ENCODE assay signal across 8 cellular contexts in the genomic region with DNA sequence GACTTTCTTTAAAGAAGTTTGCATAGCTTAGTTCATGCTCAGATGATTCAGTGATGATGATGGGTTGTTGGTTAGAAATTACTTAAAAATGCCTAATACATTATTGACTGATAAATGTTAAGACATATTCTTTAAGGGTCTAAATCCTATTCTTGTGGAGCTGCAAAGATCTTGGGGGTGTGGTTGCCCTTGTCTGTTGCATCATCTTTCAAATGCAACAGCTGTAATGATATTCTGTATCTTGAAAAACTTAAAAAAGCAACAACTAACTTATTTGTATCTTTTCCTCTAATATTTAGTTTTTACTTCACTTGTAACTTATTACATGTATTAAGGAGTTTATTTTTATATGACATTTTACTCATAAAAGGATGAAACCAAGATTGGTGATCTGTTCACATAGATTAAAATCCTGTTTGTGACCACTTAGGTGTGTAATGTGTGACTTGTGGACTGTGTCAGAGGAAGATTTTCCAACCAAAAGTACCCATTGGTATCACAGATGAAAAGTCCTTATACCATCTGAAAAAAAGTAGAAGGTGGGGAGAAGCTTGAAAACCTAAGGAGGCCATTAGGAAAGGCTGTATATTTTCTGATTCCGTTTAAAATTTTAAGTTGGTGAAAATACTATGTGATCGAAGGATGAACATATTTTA.
"Had no signal": no experiment of that assay in that cellular context is flagged by ENCODE, and none has a peak within 500 bp of the region (broad histone marks: within the 10 kb centered on the region; RNA-seq: fewer than 3 reads in every experiment).

No MANE protein-coding gene starts in this region.

- H3K36me3 ChIP-seq: right atrium auricular region had no signal

- H3K4me3 ChIP-seq: right atrium auricular region, smooth muscle cell had no signal

- DNase-seq: activated CD4-positive, alpha-beta T cell treated with anti-CD3 and anti-CD28 coated beads, Interleukin-2, amount 50 U/mL, for 4 hours; activated gamma-delta T cell; activated T-cell treated with anti-CD3 and anti-CD28 coated beads, Interleukin-2, amount 50 U/mL, for 4 hours; aorta; hippocampal formation; trophoblast cell had no signal

- H3K27me3 ChIP-seq: right atrium auricular region had no signal

- H3K27ac ChIP-seq: right atrium auricular region had no signal

- H3K9me3 ChIP-seq: right atrium auricular region had no signal
